ENCODE assay signal across 8 cellular contexts in genomic region chr10:100535715-100536353, GRCh38. TPM values are rescaled to one million over a fixed set of nuclear protein-coding genes. Genes with fewer than 3 reads are reported as not detected.
A peak's percentile ranks its signal among the peaks of the same experiment; 100 is the strongest.
DNase-seq lines count a peak whose midpoint lies in the region; ATAC-seq and TF ChIP-seq lines count a peak whose summit lies in the region.

Gene HIF1AN (plus strand): TSS chr10:100535943. CDS start chr10:100535959, 16 bp downstream.

- no peak for TF ChIP-seq POLR2A in testis (IDR thresholded peaks at IDR 0.05)

- no peaks in the 10 kb centered on the region; the same call in 1 of the 2 replicates for H3K27me3 Mint-ChIP-seq in HFFc6 (ENCODE audit: insufficient read depth)

- DNase-seq in GM10248 (ENCODE audit: extremely low spot score), result peak; percentile 97
- DNase-seq in HFFc6, result peak; percentile 90
- DNase-seq in NAMALWA (ENCODE audit: low spot score), result peak; percentile 98
- DNase-seq in SK-N-MC (ENCODE audit: low read depth, low spot score), result peak; percentile 77
- DNase-seq in activated naive CD4-positive, alpha-beta T cell treated with anti-CD3 and anti-CD28 coated beads, Interleukin-2, amount 50 U/mL, for 16 hours, result peak; percentile 88
- peak; percentile 97 for DNase-seq in glomerular visceral epithelial cell (ENCODE audit: extremely low spot score)
- peak; percentile 50 for DNase-seq in omental fat pad (ENCODE audit: low spot score)
- peak; percentile 96 for DNase-seq in testis

- CTCF ChIA-PET in GM10248 (lab: Yijun Ruan, JAX), result interaction anchor here (0.6 to 5.1 kb wide), 26 partner anchors 9 to 411 kb away, joined by 3 to 39 read pairs (median 4); no protein-coding TSS in a partner anchor

- intact Hi-C loops in testis (cut with DNase I; ENCODE audit: low total_unique reads), result no loop called here

- peaks cover 14% of the 10 kb centered on the region for H3K36me3 Mint-ChIP-seq in HFFc6 (ENCODE audit: low read depth)

- H3K27ac Mint-ChIP-seq in HFFc6, result no peak within 1 kb of the TSS; the same call in 1 of the 2 replicates

- H3K9ac ChIP-seq in SK-N-MC (ENCODE audit: insufficient read length), result peak within 1 kb of the TSS; percentile 72

- no peaks in the 10 kb centered on the region for H3K9me3 ChIP-seq in SK-N-MC (ENCODE audit: low read depth, low read length)
- H3K9me3 ChIP-seq in testis, result no peaks in the 10 kb centered on the region

- TF ChIP-seq CTCF in GM10248 (IDR thresholded peaks at IDR 0.05; ENCODE audit: control extremely low read depth, extremely low read depth, low read depth, missing control alignments) (peak; percentile 90), HFFc6 (IDR thresholded peaks at IDR 0.05) (peak; percentile 92), omental fat pad (IDR thresholded peaks at IDR 0.05) (peak in 1 of 3 donors; percentile 22), testis (IDR thresholded peaks at IDR 0.05) (peak; percentile 86 to 92 (median 91))

- no peak within 1 kb of the TSS for H3K27ac ChIP-seq in SK-N-MC
- H3K27ac ChIP-seq in testis, result peak within 1 kb of the TSS; percentile 67 to 74

- H3K4me1 Mint-ChIP-seq in HFFc6 (ENCODE audit: low read depth), result no peaks in the 10 kb centered on the region

- peak; percentile 99 for ATAC-seq in omental fat pad (ENCODE audit: low FRiP score)

- H3K4me3 Mint-ChIP-seq in HFFc6, result no peak within 1 kb of the TSS

- H3K9me3 Mint-ChIP-seq in HFFc6, result no peaks in the 10 kb centered on the region

- H3K36me3 ChIP-seq in SK-N-MC (ENCODE audit: insufficient read depth, low read length), result peaks cover 18% of the 10 kb centered on the region
- H3K36me3 ChIP-seq in testis (ENCODE audit: low read depth, missing control alignments), result no peaks in the 10 kb centered on the region

- peaks cover 16% of the 10 kb centered on the region for H3K4me1 ChIP-seq in testis

- no peaks in the 10 kb centered on the region for H3K27me3 ChIP-seq in testis

- WGBS in testis, 2 donors, result 0% methylated on average over 34 to 35 of the region's 35 CpGs

- H3K4me3 ChIP-seq in SK-N-MC, result peak within 1 kb of the TSS; percentile 86
- peak within 1 kb of the TSS; percentile 77 to 78 for H3K4me3 ChIP-seq in testis

- POLR2A ChIA-PET in GM10248 (lab: Yijun Ruan, JAX), result interaction anchor here (0.5 to 0.7 kb wide), 2 partner anchors 34 to 161 kb away, joined by 3 to 4 read pairs; no protein-coding TSS in a partner anchor

RNA-seq across cellular contexts. Expression of gene HIF1AN, which starts in this region (rescaled TPM):
- total RNA-seq in HFFc6 (2021; fragmentation: NEBNext Ultra II Directional; extraction: Animal tissue kit (Norgen Biotek cat#: 25700)), result 10 to 100 TPM; 58.2 to 65.2 (median 58.9) TPM
- total RNA-seq in omental fat pad, result 10 to 100 TPM in 3 of 4 donors, 1 to 10 TPM in 1; 9.1 to 15.8 (median 11.5) TPM
- total RNA-seq in testis, result 10 to 100 TPM; 30.9 to 34.3 TPM
- 81.0 TPM for polyA plus RNA-seq in testis (ENCODE audit: insufficient read depth, low read depth, low replicate concordance)
